Comparison of ENCODE assay signal across 24 cellular contexts in genomic region chr10:94747838-94748237, GRCh38. TPM values are rescaled to one million over a fixed set of nuclear protein-coding genes. Genes with fewer than 3 reads are reported as not detected.
DNase-seq lines count a peak whose midpoint lies in the region; ATAC-seq, FAIRE-seq and TF ChIP-seq lines count a peak whose summit lies in the region.
"Had no signal": no experiment of that assay in that cellular context is flagged by ENCODE, and none has a peak within 500 bp of the region (broad histone marks: within the 10 kb centered on the region; RNA-seq: fewer than 3 reads in every experiment).

No MANE protein-coding gene starts in this region.

- FAIRE-seq in HepG2 (lab: Jason Lieb, UNC) = no peak
- no peak for FAIRE-seq in small intestine (lab: Jason Lieb, UNC)
- FAIRE-seq: A204.1, G401.6, GM12892, H54 had no signal

- H3K4me1 ChIP-seq in liver (ENCODE audit: control insufficient read depth in 4 of 4, insufficient read depth in 4 of 4, low read length in 3 of 4) (peaks cover 0 to 31% (median 13%) of the 10 kb centered on the region in 4 donors), HepG2 (ENCODE audit: insufficient read depth, low read length) (no peaks in the 10 kb centered on the region), right lobe of liver (peaks cover 0 to 59% (median 12%) of the 10 kb centered on the region in 4 donors), small intestine (ENCODE audit: control insufficient read depth in 2 of 2, insufficient read depth in 1 of 2, low read depth in 1 of 2, low read length in 1 of 2) (no peaks in the 10 kb centered on the region)
- H3K4me1 ChIP-seq: BE2C; BLaER1 treated with 17β-estradiol and CSF1 and Interleukin-3, amounts not matched to agents 10 nM and 100 nM; HAP-1 had no signal

- no peak for DNase-seq in HepG2 (ENCODE audit: low spot score)
- no peak for DNase-seq in right lobe of liver
- DNase-seq in small intestine = peak; percentile 22
- DNase-seq in activated naive CD4-positive, alpha-beta T cell treated with Interleukin-2 at 50 U/mL for 16 hours = no peak
- DNase-seq: ACHN; AML-193; BE2C; CD4-positive, alpha-beta T cell; COR-L47; DMS153; DND-41; GOT3; HFFc6 had no signal

- peak overlapping the region; percentile 71 to 87 for H3K27ac ChIP-seq in liver (ENCODE audit: low read depth in 1 of 2, low read length in 2 of 2)
- no peak overlapping the region for H3K27ac ChIP-seq in HepG2 (ENCODE audit: extremely low read length, insufficient read depth, low read length)
- H3K27ac ChIP-seq in right lobe of liver = peak overlapping the region; percentile 25 to 82 (median 54)
- no peak overlapping the region for H3K27ac ChIP-seq in small intestine (ENCODE audit: low read depth in 1 of 2, low read length in 1 of 2)
- H3K27ac ChIP-seq: 22Rv1; BLaER1 treated with 17β-estradiol and CSF1 and Interleukin-3, amounts not matched to agents 10 nM and 100 nM had no signal

- no peaks in the 10 kb centered on the region for H4K20me1 ChIP-seq in HepG2 (ENCODE audit: insufficient read depth, low read length)
- H4K20me1 ChIP-seq: BLaER1 treated with 17β-estradiol and CSF1 and Interleukin-3, amounts not matched to agents 10 nM and 100 nM had no signal

- peaks cover 0 to 10% (median 3%) of the 10 kb centered on the region in 4 donors for H3K36me3 ChIP-seq in liver (ENCODE audit: control insufficient read depth in 4 of 4, insufficient read depth in 3 of 4, low read depth in 1 of 4, low read length in 3 of 4)
- H3K36me3 ChIP-seq in HepG2 (replicated peaks in 1 of 2; ENCODE audit: control insufficient read depth in 1 of 2, insufficient read depth in 2 of 2, low read length in 2 of 2) = no peaks in the 10 kb centered on the region
- no peaks in the 10 kb centered on the region for H3K36me3 ChIP-seq in right lobe of liver
- H3K36me3 ChIP-seq in small intestine (ENCODE audit: control insufficient read depth in 2 of 2, insufficient read depth in 2 of 2, low read length in 2 of 2) = peaks cover 0 to 9% of the 10 kb centered on the region in 2 donors
- H3K36me3 ChIP-seq: BE2C; BLaER1 treated with 17β-estradiol and CSF1 and Interleukin-3, amounts not matched to agents 10 nM and 100 nM; HAP-1 had no signal

- H3K9ac ChIP-seq in liver (ENCODE audit: low read depth in 1 of 2, low read length in 2 of 2) = no peak overlapping the region
- no peak overlapping the region for H3K9ac ChIP-seq in HepG2 (ENCODE audit: insufficient read depth, low read depth, low read length)
- H3K9ac ChIP-seq: BLaER1 treated with 17β-estradiol and CSF1 and Interleukin-3, amounts not matched to agents 10 nM and 100 nM had no signal

- no TSS peak for BruUV-seq in HepG2 (replicated peaks; lab: Mats Ljungman, UMichigan)

- TF ChIP-seq EP300 in HepG2 (IDR thresholded peaks at IDR 0.05; ENCODE audit: low read depth in 2 of 2, low read length in 2 of 2) = no peak
- no peak for TF ChIP-seq EP300 in HepG2 (CRISPR knock-in tag; IDR thresholded peaks at IDR 0.05; ENCODE audit: borderline replicate concordance)

- 30% methylated on average over 4 of the region's 4 CpGs for WGBS in liver
- WGBS in HepG2 (ENCODE audit: low lambda C conversion rate) = 6% methylated on average over 4 of the region's 4 CpGs
- WGBS in right lobe of liver (ENCODE audit: insufficient coverage, low coverage, low lambda C conversion rate, missing lambda C conversion rate) = 22% methylated on average over 4 of the region's 4 CpGs
- 30 to 65% (median 44%) methylated on average over 4 of the region's 4 CpGs for WGBS in small intestine, 3 donors

- TF ChIP-seq POLR2A in HepG2 (IDR thresholded peaks at IDR 0.05; ENCODE audit: insufficient read depth in 1 of 2, low read depth in 2 of 2, low read length in 2 of 2) (no peak), right lobe of liver (IDR thresholded peaks at IDR 0.05) (no peak)

- H3K9me3 ChIP-seq in liver (ENCODE audit: control insufficient read depth in 4 of 4, low read length in 3 of 4) (no peaks in the 10 kb centered on the region), HepG2 (ENCODE audit: low read length) (peaks cover 14% of the 10 kb centered on the region; the same call in 1 of the 2 replicates), right lobe of liver (no peaks in the 10 kb centered on the region), small intestine (ENCODE audit: control insufficient read depth, low read depth) (no peaks in the 10 kb centered on the region)
- H3K9me3 ChIP-seq: BE2C, HAP-1 had no signal

- intact Hi-C loops in HepG2 (cut with micrococcal nuclease; ENCODE audit: unreplicated experiment) (no loop called here), right lobe of liver (cut with DNase I) (no loop called here)

- H3K4me3 ChIP-seq in liver (ENCODE audit: low read depth in 1 of 3, low read length in 3 of 3) (peak overlapping the region in 1 of 3 donors; percentile 31), HepG2 (replicated peaks in 1 of 3; ENCODE audit: insufficient read depth in 1 of 3, low read depth in 2 of 3, low read length in 3 of 3) (no peak overlapping the region), right lobe of liver (peak overlapping the region in 2 of 3 donors; percentile 29), small intestine (ENCODE audit: low read depth in 1 of 2, low read length in 2 of 2) (no peak overlapping the region)
- H3K4me3 ChIP-seq: BLaER1 treated with 17β-estradiol and CSF1 and Interleukin-3, amounts not matched to agents 10 nM and 100 nM; HAP-1 had no signal

- POLR2A ChIA-PET in HepG2 (lab: Yijun Ruan, JAX) = no interaction called here

- no peak for ATAC-seq in HepG2
- peak; percentile 79 to 91 (median 88) for ATAC-seq in right lobe of liver
- ATAC-seq in HG03159 (IDR thresholded peaks at IDR 0.05; ENCODE audit: unreplicated experiment) = no peak
- no peak for ATAC-seq in HG03097 (IDR thresholded peaks at IDR 0.05; ENCODE audit: low FRiP score, unreplicated experiment)

- no peaks in the 10 kb centered on the region for H3K79me2 ChIP-seq in HepG2 (ENCODE audit: insufficient read depth, low read length)

- TF ChIP-seq RAD21 in liver (IDR thresholded peaks at IDR 0.05) = peak; percentile 40 to 53
- no peak for TF ChIP-seq RAD21 in HepG2 (CRISPR knock-in tag; IDR thresholded peaks at IDR 0.05)

- CTCF ChIA-PET in HepG2 (lab: Yijun Ruan, JAX; ENCODE audit: low intra/inter-chr PET ratio, low total read pairs) = no interaction called here

- TF ChIP-seq CTCF in liver (IDR thresholded peaks at IDR 0.05; ENCODE audit: low read depth, low read length, missing input control) (no peak), HepG2 (CRISPR knock-in tag; IDR thresholded peaks at IDR 0.05) (no peak), right lobe of liver (IDR thresholded peaks at IDR 0.05) (no peak)

- H3K27me3 ChIP-seq in liver (ENCODE audit: control insufficient read depth in 4 of 4, insufficient read depth in 4 of 4, low read length in 3 of 4) (no peaks in the 10 kb centered on the region), HepG2 (ENCODE audit: control insufficient read depth in 1 of 2, insufficient read depth in 2 of 2, low read length in 2 of 2) (no peaks in the 10 kb centered on the region), right lobe of liver (no peaks in the 10 kb centered on the region), small intestine (ENCODE audit: control insufficient read depth in 2 of 2, insufficient read depth in 2 of 2, low read length in 2 of 2) (no peaks in the 10 kb centered on the region)
- H3K27me3 ChIP-seq: BE2C; BLaER1 treated with 17β-estradiol and CSF1 and Interleukin-3, amounts not matched to agents 10 nM and 100 nM had no signal

- no peak overlapping the region for H3K4me2 ChIP-seq in HepG2 (ENCODE audit: low read depth, low read length)
- H3K4me2 ChIP-seq: BLaER1 treated with 17β-estradiol and CSF1 and Interleukin-3, amounts not matched to agents 10 nM and 100 nM had no signal

- no peak overlapping the region for H2AFZ ChIP-seq in HepG2 (ENCODE audit: low read length)

- in situ Hi-C loops in HepG2 (cut with HindIII; ENCODE audit: extremely low pct_ligation_motif_present, low pct_unique_long_range_greater_than_20kb) = no loop called here

TF ChIP-seq in liver, 16 proteins besides CTCF, POLR2A, EP300 and RAD21 (continues in another document):
- peak; percentile 84 for TF ChIP-seq TAF1 (conservative IDR thresholded peaks at IDR 0.05)
- no peak for TF ChIP-seq GABPA (IDR thresholded peaks at IDR 0.05 in 1 of 2, conservative IDR thresholded peaks at IDR 0.05 in 1 of 2)

TF ChIP-seq in HepG2, 621 proteins besides CTCF, POLR2A, EP300 and RAD21 (continues in another document):
- TF ChIP-seq ZNF484 (CRISPR knock-in tag; IDR thresholded peaks at IDR 0.05; ENCODE audit: borderline replicate concordance, low read depth) = no peak
- no peak for TF ChIP-seq SOX5 (CRISPR knock-in tag; IDR thresholded peaks at IDR 0.05; ENCODE audit: borderline replicate concordance)

RNA-seq across cellular contexts. Expression of gene CYP2C19, which starts 14.6 kb away (rescaled TPM):
- total RNA-seq in liver (100 to 1,000 TPM in 1 of 2 donors, under 1 TPM in 1; 0.37 to 121 TPM), HepG2 (2016; rRNA removed; fragmentation: Illumina TruSeq; extraction: Trizol) (not detected in 2 replicates), right lobe of liver (1,000 to 10,000 TPM in 1 of 6 experiments, 100 to 1,000 TPM in 1, 10 to 100 TPM in 2, 1 to 10 TPM in 2; 6.4 to 1,678 (median 12.3) TPM)
- polyA plus RNA-seq in liver (100 to 1,000 TPM in 1 of 2 donors, 10 to 100 TPM in 1; 72.2 to 106 TPM), HepG2 (2011; rRNA removed) (not detected in 2 replicates), small intestine (10 to 100 TPM in 2 of 3 donors, 1 to 10 TPM in 1; 9.5 to 34.2 (median 22.2) TPM)
- not detected in 2 replicates for total RNA-seq in HepG2 (2016; cell fraction: cytosol; rRNA removed; fragmentation: Illumina TruSeq; extraction: Trizol; ENCODE audit: low read depth)
- total RNA-seq in HepG2 (2016; cell fraction: insoluble cytoplasmic fraction; rRNA removed; fragmentation: Illumina TruSeq; extraction: Trizol) = not detected in 2 replicates
- total RNA-seq in HepG2 (2016; cell fraction: membrane; rRNA removed; fragmentation: Illumina TruSeq; extraction: Trizol) = not detected in 2 replicates
- total RNA-seq in HepG2 (2016; cell fraction: nucleus; rRNA removed; fragmentation: Illumina TruSeq; extraction: Trizol) = not detected in 2 replicates
- not detected in 2 replicates for polyA plus RNA-seq in HepG2 (2011; cell fraction: cytosol; rRNA removed)
- polyA plus RNA-seq in HepG2 (2011; cell fraction: nucleus; rRNA removed) = not detected in 2 replicates
- polyA plus RNA-seq in HepG2 (2012) = not detected in 2 replicates
- not detected in 2 replicates for polyA plus RNA-seq in HepG2 (2016; cell fraction: cytosol; fragmentation: Illumina TruSeq; extraction: Trizol; ENCODE audit: low read depth)
- polyA plus RNA-seq in HepG2 (2016; cell fraction: insoluble cytoplasmic fraction; fragmentation: Illumina TruSeq; extraction: Trizol; ENCODE audit: low read depth) = not detected in 2 replicates
- not detected in 2 replicates for polyA plus RNA-seq in HepG2 (2016; cell fraction: membrane; fragmentation: Illumina TruSeq; extraction: Trizol; ENCODE audit: low read depth)
- polyA plus RNA-seq in HepG2 (2016; cell fraction: nucleus; fragmentation: Illumina TruSeq; extraction: Trizol; ENCODE audit: insufficient read depth, low read depth) = not detected in 2 replicates
- not detected in 2 replicates for polyA minus RNA-seq in HepG2 (2011; rRNA and poly(A)+ RNA removed; ENCODE audit: low replicate concordance)
- polyA minus RNA-seq in HepG2 (2011; cell fraction: cytosol; rRNA and poly(A)+ RNA removed) = not detected in 2 replicates
- not detected in 2 replicates for polyA minus RNA-seq in HepG2 (2011; cell fraction: nucleus; rRNA and poly(A)+ RNA removed)
- total RNA-seq: CD4-positive, alpha-beta T cell; HFFc6 had no signal
- polyA plus RNA-seq: CD14-positive monocyte had no signal

Comparison
In these comparisons a context has a peak if more than half of its experiments do, and no peak if none do; other contexts are left out.
1. H3K27ac ChIP-seq: peak in liver (2 of 2) and right lobe of liver (3 of 3); none in HepG2 (single experiment) and small intestine (0 of 2).
2. H3K4me3 ChIP-seq: peak in right lobe of liver (2 of 3); none in HepG2 (0 of 3) and small intestine (0 of 2).
3. ATAC-seq: peak in right lobe of liver (4 of 4); none in HepG2 (single experiment), HG03159 (single experiment) and HG03097 (single experiment).